Comparison of ENCODE assay signal across 9 cellular contexts in genomic region chr1:224613486-224613885, GRCh38.
A peak's percentile ranks its signal among the peaks of the same experiment; 100 is the strongest.
ATAC-seq and TF ChIP-seq lines count a peak whose summit lies in the region.
"Had no signal": no experiment of that assay in that cellular context is flagged by ENCODE, and none has a peak within 500 bp of the region (broad histone marks: within the 10 kb centered on the region; RNA-seq: fewer than 3 reads in every experiment).

No MANE protein-coding gene starts in this region.

- ATAC-seq in GM19324 (IDR thresholded peaks at IDR 0.05; ENCODE audit: low FRiP score, unreplicated experiment), result no peak
- ATAC-seq: A549; CD8-positive, alpha-beta T cell had no signal

- no peak overlapping the region for H3K4me3 ChIP-seq in HEK293 (ENCODE audit: low read depth, low read length)
- H3K4me3 ChIP-seq: A549; BLaER1; BLaER1 treated with 17β-estradiol and CSF1 and Interleukin-3, amounts not matched to agents 10 nM and 100 nM had no signal

- H3K36me3 ChIP-seq in HEK293 (ENCODE audit: control insufficient read depth in 2 of 2, insufficient read depth in 1 of 2, low read length in 2 of 2), result no peaks in the 10 kb centered on the region
- H3K36me3 ChIP-seq: BE2C, BLaER1 had no signal

- no peak overlapping the region for H3K27ac ChIP-seq in HEK293 (ENCODE audit: extremely low read depth, low read depth, low read length)
- H3K27ac ChIP-seq: 22Rv1; A549; BLaER1; BLaER1 treated with 17β-estradiol and CSF1 and Interleukin-3, amounts not matched to agents 10 nM and 100 nM; C4-2B had no signal

- H3K4me1 ChIP-seq in HEK293 (ENCODE audit: control insufficient read depth, insufficient read depth, low read length), result peaks cover 9% of the 10 kb centered on the region
- H3K4me1 ChIP-seq: A549 had no signal

- no peak for TF ChIP-seq CTCF in HEK293 (tag by site-specific recombination; IDR thresholded peaks at IDR 0.05)

- POLR2A ChIA-PET in HEK293 (lab: Yijun Ruan, JAX), result no interaction called here

- H3K9me3 ChIP-seq in HEK293 (ENCODE audit: control insufficient read depth, insufficient read depth, low read depth, low read length), result no peaks in the 10 kb centered on the region
- H3K9me3 ChIP-seq: A549, BE2C had no signal

- CTCF ChIA-PET in HEK293 (lab: Yijun Ruan, JAX), result interaction anchor here (0.6 to 1.5 kb wide), 4 partner anchors 17 to 100 kb away, joined by 3 to 5 read pairs (median 4); no protein-coding TSS in a partner anchor

TF ChIP-seq in HEK293, 187 proteins besides CTCF, POLR2A, EP300 and RAD21:
- no peak for TF ChIP-seq ATF2 (tag by site-specific recombination; IDR thresholded peaks at IDR 0.05; ENCODE audit: low read depth)
- peak; percentile 65 for TF ChIP-seq PRDM10 (tag by site-specific recombination; IDR thresholded peaks at IDR 0.05)
- no peak for TF ChIP-seq ZNF558 (tag by site-specific recombination; IDR thresholded peaks at IDR 0.05)
- no peak for TF ChIP-seq ZNF48 (tag by site-specific recombination; IDR thresholded peaks at IDR 0.05)
- no peak for TF ChIP-seq ZFP3 (tag by site-specific recombination; IDR thresholded peaks at IDR 0.05; ENCODE audit: low read depth)
- TF ChIP-seq ZNF362 (tag by site-specific recombination; IDR thresholded peaks at IDR 0.05), result no peak
